ENCODE assay signal across 18 cellular contexts in the genomic region with DNA sequence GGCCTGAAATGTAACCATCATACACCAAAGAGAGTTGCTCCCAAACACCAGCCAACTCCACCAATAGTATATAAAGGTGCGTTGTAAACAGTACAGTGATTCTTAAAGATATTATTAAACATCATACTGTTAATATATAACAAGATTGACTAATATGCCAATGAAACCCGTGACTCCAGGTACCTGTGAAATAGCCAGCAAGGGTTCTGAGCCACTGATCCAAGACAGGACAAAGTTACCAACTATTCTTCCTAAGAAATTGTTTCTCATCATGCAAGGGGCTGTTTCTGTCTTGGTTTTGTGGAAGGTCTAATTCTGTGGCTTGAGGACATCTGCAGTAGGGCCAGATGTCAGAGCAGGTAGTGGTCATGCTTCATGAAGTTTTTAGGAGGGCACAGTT. TPM values are rescaled to one million over a fixed set of nuclear protein-coding genes. Genes with fewer than 3 reads are reported as not detected.
DNase-seq lines count a peak whose midpoint lies in the region; ATAC-seq and TF ChIP-seq lines count a peak whose summit lies in the region.
"Had no signal": no experiment of that assay in that cellular context is flagged by ENCODE, and none has a peak within 500 bp of the region (broad histone marks: within the 10 kb centered on the region; RNA-seq: fewer than 3 reads in every experiment).

No MANE protein-coding gene starts in this region.

- no peak for TF ChIP-seq POLR2A in thyroid gland (IDR thresholded peaks at IDR 0.05)

- intact Hi-C loops in left ventricle myocardium inferior (cut with micrococcal nuclease) (no loop called here), Right ventricle myocardium superior (cut with DNase I) (no loop called here), thyroid gland (cut with DNase I) (no loop called here)

- no peak for TF ChIP-seq CTCF in left ventricle myocardium inferior (IDR thresholded peaks at IDR 0.05; ENCODE audit: borderline replicate concordance)
- TF ChIP-seq CTCF in thyroid gland (IDR thresholded peaks at IDR 0.05): no peak

- H3K36me3 ChIP-seq in left ventricle myocardium inferior (no peaks in the 10 kb centered on the region), rectal smooth muscle tissue (ENCODE audit: control insufficient read depth, insufficient read depth, low read length) (no peaks in the 10 kb centered on the region), thyroid gland (no peaks in the 10 kb centered on the region)

- H3K27ac ChIP-seq in left ventricle myocardium inferior (replicated peaks): peak overlapping the region; percentile 87
- peak overlapping the region; percentile 27 for H3K27ac ChIP-seq in rectal smooth muscle tissue (ENCODE audit: low read depth, low read length)
- H3K27ac ChIP-seq in thyroid gland: peak overlapping the region; percentile 22 to 90 (median 59)
- H3K27ac ChIP-seq: A549, C4-2B had no signal

- WGBS in thyroid gland, 2 donors: 72 to 83% methylated on average over 2 of the region's 2 CpGs

- H3K27me3 ChIP-seq in left ventricle myocardium inferior (ENCODE audit: low read depth) (no peaks in the 10 kb centered on the region), rectal smooth muscle tissue (ENCODE audit: control insufficient read depth, insufficient read depth, low read length) (no peaks in the 10 kb centered on the region), thyroid gland (no peaks in the 10 kb centered on the region)

- no peak overlapping the region for H3K9ac ChIP-seq in rectal smooth muscle tissue (ENCODE audit: low read length)

- H3K9me3 ChIP-seq in left ventricle myocardium inferior (replicated peaks) (no peaks in the 10 kb centered on the region), thyroid gland (no peaks in the 10 kb centered on the region)
- H3K9me3 ChIP-seq: A549 had no signal

- H3K4me3 ChIP-seq in left ventricle myocardium inferior (no peak overlapping the region), rectal smooth muscle tissue (ENCODE audit: low read length) (no peak overlapping the region), thyroid gland (replicated peaks in 1 of 3) (no peak overlapping the region)
- H3K4me3 ChIP-seq: A549 had no signal

- DNase-seq in left ventricle myocardium inferior (no peak), Right ventricle myocardium superior (no peak), glomerular visceral epithelial cell (ENCODE audit: extremely low spot score) (peak; percentile 20), thyroid gland (no peak), EL (no peak)
- DNase-seq: DMS 273 treated with DMSO at 0.1 percent for 48 hours, GF-D8, H9, NCI-H1105 treated with DMSO at 0.1 percent for 48 hours, NCI-H1930, NCI-H446 treated with DMSO at 0.1 percent for 48 hours, OCI-M1, RPMI8226 had no signal

- H3K4me1 ChIP-seq in left ventricle myocardium inferior (peaks cover 92% of the 10 kb centered on the region), rectal smooth muscle tissue (ENCODE audit: control insufficient read depth, insufficient read depth, low read length) (peaks cover 25% of the 10 kb centered on the region), thyroid gland (peaks cover 39 to 86% of the 10 kb centered on the region in 2 donors)

- no peak for ATAC-seq in Right ventricle myocardium superior (ENCODE audit: poor library complexity)
- no peak for ATAC-seq in HG03469 (IDR thresholded peaks at IDR 0.05; ENCODE audit: unreplicated experiment)
- no peak for ATAC-seq in HG03135 (IDR thresholded peaks at IDR 0.05; ENCODE audit: unreplicated experiment)
- ATAC-seq: A549 had no signal

RNA-seq across cellular contexts. Expression of a gene that starts 47.2 kb away (rescaled TPM):
- total RNA-seq in left ventricle myocardium inferior (1,867 TPM), Right ventricle myocardium superior (808 TPM), thyroid gland (100 to 1,000 TPM; 223 to 313 (median 230) TPM)

RNA-seq across cellular contexts. Expression of a gene that starts 56.7 kb away (rescaled TPM):
- total RNA-seq in left ventricle myocardium inferior (13.8 TPM), Right ventricle myocardium superior (11.4 TPM), thyroid gland (10 to 100 TPM; 13.8 to 22.2 (median 14.6) TPM)

Comparison
In these comparisons a context has a peak if more than half of its experiments do, and no peak if none do; other contexts are left out.
1. H3K27ac ChIP-seq: peak in every context shown above with its lines; median percentile 87 in left ventricle myocardium inferior; 59 in thyroid gland; 27 in rectal smooth muscle tissue.